ENCODE assay signal across 18 cellular contexts in the genomic region with DNA sequence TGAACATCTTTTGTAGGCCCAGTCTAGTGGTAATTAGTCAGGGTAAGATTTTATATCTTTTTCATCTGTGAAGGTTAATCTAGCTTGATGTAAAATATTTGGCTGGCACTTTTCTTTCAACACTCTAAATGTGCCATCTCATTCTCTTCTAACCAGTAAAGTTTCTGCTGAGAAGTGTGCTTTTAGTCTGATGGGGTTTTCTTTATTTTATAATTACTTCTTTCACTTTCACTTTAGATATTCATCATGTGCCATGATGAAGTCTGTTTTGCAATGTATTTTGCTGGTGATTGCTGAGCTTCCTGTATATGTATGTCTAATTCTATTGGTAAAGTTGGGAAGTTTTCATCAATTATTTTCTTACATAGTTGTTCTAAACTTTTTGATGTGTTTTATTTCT. TPM values are rescaled to one million over a fixed set of nuclear protein-coding genes. Genes with fewer than 3 reads are reported as not detected.
"Had no signal": no experiment of that assay in that cellular context is flagged by ENCODE, and none has a peak within 500 bp of the region (broad histone marks: within the 10 kb centered on the region; RNA-seq: fewer than 3 reads in every experiment).

No MANE protein-coding gene starts in this region.

- H3K9me3 ChIP-seq: right atrium auricular region, tibial artery had no signal

- H3K27ac ChIP-seq: ascending aorta, breast epithelium, hepatocyte, right atrium auricular region, skin epidermis, tibial artery had no signal

- H3K4me1 ChIP-seq: ascending aorta, breast epithelium, right atrium auricular region, tibial artery had no signal

- H3K27ac Mint-ChIP-seq: activated T-helper 2 cell treated with anti-CD3 and anti-CD28 coated beads, Interferon-gamma antibody, Interleukin-2, Interleukin-4, amounts not matched to agents 10 μg/mL and 5 μg/mL and 100 μg/mL, durations not matched to agents 14 hours and 24 hours and 36 hours; endodermal cell; nephron progenitor cell; progenitor cell of endocrine pancreas had no signal

- H3K36me3 ChIP-seq: ascending aorta, breast epithelium, right atrium auricular region, tibial artery had no signal

- H3K4me3 ChIP-seq: ascending aorta, breast epithelium, hepatocyte, right atrium auricular region, skin epidermis, tibial artery had no signal

- H3K4me1 Mint-ChIP-seq: endodermal cell, nephron progenitor cell had no signal

- H3K79me2 ChIP-seq: hepatocyte had no signal

- H2AFZ ChIP-seq: hepatocyte had no signal

- H3K27me3 Mint-ChIP-seq: progenitor cell of endocrine pancreas had no signal

- H3K4me2 ChIP-seq: hepatocyte had no signal

- H3K4me3 Mint-ChIP-seq: endodermal cell, nephron progenitor cell had no signal

- DNase-seq: activated CD4-positive, alpha-beta T cell treated with anti-CD3 and anti-CD28 coated beads, Interleukin-2, amount 50 U/mL, for 48 hours; activated CD4-positive, CD25-positive, alpha-beta regulatory T cell treated with anti-CD3 and anti-CD28 coated beads, Interleukin-2, amount 50 U/mL, for 72 hours; activated naive CD4-positive, alpha-beta T cell treated with anti-CD3 and anti-CD28 coated beads, Interleukin-2, amount 50 U/mL, for 16 hours; endodermal cell; mesendoderm; nephron progenitor cell; stimulated activated CD4-positive, alpha-beta T cell treated with anti-CD3 and anti-CD28 coated beads, Interleukin-15, amount 100 ng/mL, for 24 hours; stimulated activated CD4-positive, alpha-beta T cell treated with anti-CD3 and anti-CD28 coated beads, Interleukin-4, amount 100 ng/mL, for 24 hours; stimulated activated naive CD4-positive, alpha-beta T cell; T-helper 9 cell; tibial artery had no signal

RNA-seq across cellular contexts. Expression of gene ZNF726, which starts 31.9 kb away (rescaled TPM):
- total RNA-seq: ascending aorta, hepatocyte, right atrium auricular region had no signal
